In the genomic region with DNA sequence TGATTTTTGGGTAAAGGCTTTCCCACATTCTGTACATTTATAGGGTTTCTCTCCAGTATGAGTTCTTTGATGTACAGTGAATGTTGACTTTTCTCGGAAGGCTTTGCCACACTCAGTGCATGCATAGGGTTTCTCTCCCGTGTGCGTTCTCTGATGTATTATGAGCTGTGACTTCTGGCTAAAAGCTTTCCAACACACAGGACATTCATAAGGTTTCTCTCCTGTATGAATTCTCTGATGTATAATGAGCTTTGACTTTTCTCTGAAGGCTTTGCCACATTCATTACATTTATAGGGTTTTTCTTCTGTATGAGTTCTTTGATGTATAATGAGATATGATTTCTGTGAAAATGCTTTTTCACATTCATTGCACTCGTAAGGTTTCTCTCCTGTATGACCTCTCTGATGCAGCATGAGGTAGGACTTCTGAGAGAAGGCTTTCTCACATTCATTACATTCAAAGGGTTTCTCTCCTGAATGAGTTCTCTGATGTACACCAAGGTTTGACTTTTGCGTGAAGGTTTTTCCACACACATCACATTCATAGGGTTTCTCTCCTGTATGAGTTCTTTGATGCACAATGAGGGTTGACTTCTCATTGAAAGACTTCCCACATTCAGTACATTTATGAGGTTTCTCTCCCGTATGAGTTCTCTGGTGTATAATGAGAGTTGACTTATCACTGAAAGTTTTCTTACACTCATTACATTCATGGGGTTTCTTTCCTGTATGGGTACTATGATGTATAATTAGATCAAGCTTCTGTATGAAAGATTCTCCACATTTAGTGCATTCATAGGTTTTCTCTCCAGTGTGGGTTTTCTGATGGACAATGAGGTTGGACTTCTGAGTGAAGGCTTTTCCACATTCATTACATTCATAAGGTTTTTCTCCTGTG, we compare ENCODE assay signal across 38 cellular contexts. TPM values are rescaled to one million over a fixed set of nuclear protein-coding genes. Genes with fewer than 3 reads are reported as not detected.
"Had no signal": no experiment of that assay in that cellular context is flagged by ENCODE, and none has a peak within 500 bp of the region (broad histone marks: within the 10 kb centered on the region; RNA-seq: fewer than 3 reads in every experiment).

No MANE protein-coding gene starts in this region.

- DNase-seq: activated CD4-positive, alpha-beta memory T cell treated with anti-CD3 and anti-CD28 coated beads, Interleukin-2, amount 10 ng/mL, durations not matched to agents 7 days and 5 days; activated CD4-positive, alpha-beta T cell treated with anti-CD3 and anti-CD28 coated beads, Interleukin-2, amount 10 ng/mL, durations not matched to agents 24 days and 14 days; activated CD8-positive, alpha-beta memory T cell treated with anti-CD3 and anti-CD28 coated beads, Interleukin-2, amount 50 U/mL, for 48 hours; activated gamma-delta T cell; activated naive CD4-positive, alpha-beta T cell treated with anti-CD3 and anti-CD28 coated beads, Interleukin-2, amount 50 U/mL, for 16 hours; activated T-cell treated with anti-CD3 and anti-CD28 coated beads, Interleukin-2, amount 50 U/mL, for 24 hours; body of pancreas; cerebellar nuclear complex; colonic mucosa; effector CD8-positive, alpha-beta T cell; islet precursor cell; left cardiac atrium; left ventricle myocardium superior; naive B cell; nephron progenitor cell; stimulated activated CD4-positive, alpha-beta T cell treated with anti-CD3 and anti-CD28 coated beads, Interleukin-12 subunit alpha, Interleukin-12 subunit beta, amount 100 ng/mL, for 4 hours; stimulated activated CD4-positive, alpha-beta T cell treated with anti-CD3 and anti-CD28 coated beads, Interleukin-4, amount 100 ng/mL, for 1 hour; stimulated activated naive CD8-positive, alpha-beta T cell treated with anti-CD3 and anti-CD28 coated beads, Interleukin-15, Interleukin-2, amounts not matched to agents 100 U/mL and 50 U/mL, for 24 hours; trophoblast cell; uterus; WERI-Rb-1 had no signal

- H3K27me3 ChIP-seq: cardiac muscle cell, colonic mucosa, gastroesophageal sphincter, hepatocyte, neutrophil, uterus had no signal

- H3K27ac ChIP-seq: body of pancreas, cardiac muscle cell, colonic mucosa, gastroesophageal sphincter, hepatocyte, neutrophil, skin epidermis, thoracic aorta, uterus, WERI-Rb-1 had no signal

- H3K9me3 ChIP-seq: body of pancreas, uterus had no signal

- H3K4me2 ChIP-seq: hepatocyte had no signal

- H2AFZ ChIP-seq: hepatocyte had no signal

- H3K4me1 ChIP-seq: body of pancreas, colonic mucosa, gastroesophageal sphincter, uterus had no signal

- H3K79me2 ChIP-seq: hepatocyte had no signal

- H3K36me3 ChIP-seq: cardiac muscle cell, uterus had no signal

- ATAC-seq: activated CD4-positive, CD25-positive, alpha-beta regulatory T cell treated with anti-CD3 and anti-CD28 coated beads, Interleukin-2, amount 50 U/mL, for 24 hours; body of pancreas; gastroesophageal sphincter; left cardiac atrium; left ventricle myocardium superior; sciatic nerve; stimulated activated naive CD8-positive, alpha-beta T cell treated with anti-CD3 and anti-CD28 coated beads, Interleukin-15, Interleukin-2, amounts not matched to agents 100 U/mL and 50 U/mL, for 24 hours had no signal

- H3K4me3 ChIP-seq: body of pancreas, cardiac muscle cell, colonic mucosa, gastroesophageal sphincter, hepatocyte, skin epidermis, thoracic aorta, uterus had no signal

RNA-seq across cellular contexts. Expression of gene SPACA5, which starts 30.3 kb away (rescaled TPM):
- total RNA-seq: activated CD4-positive, alpha-beta memory T cell treated with anti-CD3 and anti-CD28 coated beads, Interleukin-2, amount 10 ng/mL, durations not matched to agents 7 days and 5 days; activated CD4-positive, alpha-beta T cell treated with anti-CD3 and anti-CD28 coated beads, Interleukin-2, amount 10 ng/mL, durations not matched to agents 24 days and 14 days; body of pancreas; cardiac muscle cell; colonic mucosa; dermis microvascular lymphatic vessel endothelial cell; fibroblast of lung; fibroblast of villous mesenchyme; gastroesophageal sphincter; hepatocyte; left cardiac atrium; left ventricle myocardium superior; mesothelial cell of epicardium; osteocyte; posterior vena cava; renal cortical epithelial cell; sciatic nerve; subcutaneous adipose tissue; thoracic aorta; uterus had no signal
- polyA plus RNA-seq: cardiac muscle cell, esophagus, fibroblast of lung, hepatocyte had no signal
